Comparison of ENCODE assay signal across 8 cellular contexts in the genomic region with DNA sequence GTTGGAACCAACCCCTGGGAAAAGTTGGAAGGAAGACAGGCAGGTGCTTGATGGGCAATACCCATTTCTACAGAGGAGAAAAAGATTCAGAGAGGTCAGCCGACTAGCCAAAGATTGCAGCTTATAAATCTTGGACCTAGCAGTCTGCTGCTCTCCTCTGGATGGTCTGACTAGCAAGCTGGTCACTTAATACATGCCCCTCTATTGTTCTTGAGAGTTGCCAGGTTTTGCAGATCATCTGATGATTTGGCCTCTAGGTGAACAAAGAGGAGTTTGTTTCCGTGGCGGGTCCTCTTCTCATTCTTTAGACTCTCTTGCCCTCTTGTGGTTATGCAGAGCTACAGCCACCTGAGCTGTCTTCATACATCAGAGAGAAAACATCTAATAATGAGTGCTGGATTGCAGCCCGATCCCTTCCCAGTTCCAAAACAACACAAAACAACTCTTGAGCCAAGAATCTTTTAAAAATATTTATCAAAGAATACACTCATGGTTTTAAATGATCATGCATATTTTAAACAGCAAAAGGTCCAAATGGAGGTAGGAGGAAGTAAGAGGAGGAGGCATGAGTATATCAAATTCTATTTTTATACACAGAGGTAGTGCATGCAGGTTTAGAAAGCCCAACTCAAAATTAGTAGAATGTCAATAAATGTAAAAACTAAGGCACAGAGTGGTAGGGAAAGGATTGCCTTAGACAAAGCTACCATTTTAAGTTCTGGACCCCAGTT.
A peak's percentile ranks its signal among the peaks of the same experiment; 100 is the strongest.
DNase-seq lines count a peak whose midpoint lies in the region; ATAC-seq, FAIRE-seq and TF ChIP-seq lines count a peak whose summit lies in the region.

No MANE protein-coding gene starts in this region.

- H3K4me3 ChIP-seq in K562 = no peak overlapping the region
- no peak overlapping the region for H3K4me3 ChIP-seq in stomach

- no peaks in the 10 kb centered on the region for H3K9me1 ChIP-seq in K562 (ENCODE audit: control insufficient read depth, insufficient read depth, low read length)

- H3K27me3 ChIP-seq in K562 (ENCODE audit: control insufficient read depth in 2 of 2, insufficient read depth in 2 of 2, low read length in 2 of 2) (peaks cover 15 to 33% of the 10 kb centered on the region in 2 experiments; a peak in 3 of 5 replicates), stomach (peaks cover 0 to 25% (median 0%) of the 10 kb centered on the region in 3 donors)

- WGBS in K562 (ENCODE audit: insufficient coverage, low coverage, missing lambda C conversion rate) = 8% methylated on average over 4 of the region's 4 CpGs
- 14 to 26% (median 18%) methylated on average over 4 of the region's 4 CpGs for WGBS in stomach, 5 donors

- no peaks in the 10 kb centered on the region for H3K36me3 ChIP-seq in K562 (ENCODE audit: control insufficient read depth, insufficient read depth, low read length)
- H3K36me3 ChIP-seq in stomach = no peaks in the 10 kb centered on the region

- H2AFZ ChIP-seq in K562 (ENCODE audit: low read depth, low read length) = no peak overlapping the region

- TF ChIP-seq EP300 in K562 (IDR thresholded peaks at IDR 0.05; ENCODE audit: low read length) (no peak), stomach (IDR thresholded peaks at IDR 0.05) (no peak)

- POLR2A ChIA-PET in K562 (lab: Yijun Ruan, JAX) = interaction anchor here (0.5 to 1.0 kb wide), 3 partner anchors 8 to 941 kb away, joined by 3 to 4 read pairs (median 3); no protein-coding TSS in a partner anchor

- peak; percentile 94 to 97 for TF ChIP-seq RAD21 in K562 (CRISPR knock-in tag; conservative IDR thresholded peaks at IDR 0.05 in 1 of 2, IDR thresholded peaks at IDR 0.05 in 1 of 2)

- DNase-seq in GM03348 (ENCODE audit: low spot score) (peak; percentile 70), NCI-H526 (lab: John Stamatoyannopoulos, UW) (peak; percentile 29 to 79), K562 (ENCODE audit: extremely low read depth in 1 of 4, low spot score in 3 of 4) (peak; percentile 72 to 81 (median 76)), iPS-NIHi11 (ENCODE audit: low spot score) (peak; percentile 84), stomach (no peak), GDM1 (lab: John Stamatoyannopoulos, UW) (no peak)

- CTCF ChIA-PET in K562 (lab: Yijun Ruan, JAX; ENCODE audit: low intra/inter-chr PET ratio) = interaction anchor here (0.5 to 2.4 kb wide), 4 partner anchors 41 to 1483 kb away, joined by 3 to 16 read pairs (median 4); no protein-coding TSS in a partner anchor

- in situ Hi-C loops in K562 (cut with MboI) = loop anchor here (25.0 kb wide), 1 partner anchor 1475 kb away; the partner anchor contains the start of gene TGFB2

- H3K27ac ChIP-seq in K562 (ENCODE audit: extremely low read depth, low read depth, low read length) (no peak overlapping the region), stomach (no peak overlapping the region)

- no peak overlapping the region for H3K4me2 ChIP-seq in K562 (ENCODE audit: insufficient read depth, low read length)

- H3K4me1 ChIP-seq in K562 (replicated peaks in 1 of 2; ENCODE audit: control insufficient read depth in 2 of 2, insufficient read depth in 2 of 2, low read length in 2 of 2) (no peaks in the 10 kb centered on the region), stomach (no peaks in the 10 kb centered on the region)

- ATAC-seq in GM21515 (IDR thresholded peaks at IDR 0.05; ENCODE audit: unreplicated experiment) (peak; percentile 92), HG03575 (IDR thresholded peaks at IDR 0.05; ENCODE audit: extremely low read depth, insufficient number of reproducible peaks, low FRiP score, unreplicated experiment) (peak; percentile 83), K562 (peak; percentile 97)

- intact Hi-C loops in K562 (cut with micrococcal nuclease) = loop anchor here (2.0 to 10.0 kb wide), 7 partner anchors 40 to 1558 kb away; no protein-coding TSS in a partner anchor
- intact Hi-C loops in stomach (cut with DNase I; ENCODE audit: low total_unique reads) = no loop called here

- TF ChIP-seq CTCF in K562 (IDR thresholded peaks at IDR 0.05 in 2 of 3, conservative IDR thresholded peaks at IDR 0.05 in 1 of 3; ENCODE audit: insufficient read depth in 2 of 3, low read depth in 1 of 3, low read length in 3 of 3) (peak; percentile 89 to 97 (median 96)), stomach (IDR thresholded peaks at IDR 0.05) (peak in 5 of 7 experiments; percentile 23 to 52 (median 46))

- H3K9me3 ChIP-seq in K562 (replicated peaks; ENCODE audit: control insufficient read depth, insufficient read depth, low read depth, low read length) (no peaks in the 10 kb centered on the region), stomach (no peaks in the 10 kb centered on the region)

- H4K20me1 ChIP-seq in K562 (replicated peaks; ENCODE audit: control insufficient read depth, insufficient read depth, low read length) = no peaks in the 10 kb centered on the region

- FAIRE-seq in K562 (lab: Jason Lieb, UNC) = peak; percentile 80

- H3K79me2 ChIP-seq in K562 (ENCODE audit: control insufficient read depth, insufficient read depth, low read length) = no peaks in the 10 kb centered on the region

- no peak for TF ChIP-seq POLR2A in K562 (conservative IDR thresholded peaks at IDR 0.05)
- no peak for TF ChIP-seq POLR2A in stomach (IDR thresholded peaks at IDR 0.05)

- H3K9ac ChIP-seq in K562 (ENCODE audit: insufficient read depth in 1 of 2, low read depth in 2 of 2, low read length in 2 of 2) = no peak overlapping the region

- no TSS peak for BruUV-seq in K562 (replicated peaks; lab: Mats Ljungman, UMichigan)

TF ChIP-seq in K562, 482 proteins besides CTCF, POLR2A, EP300 and RAD21 (continues in another document):
- no peak for TF ChIP-seq ADNP (tag; IDR thresholded peaks at IDR 0.05)
- no peak for TF ChIP-seq NFYB (IDR thresholded peaks at IDR 0.05; ENCODE audit: extremely low read depth, insufficient read length)
- no peak for TF ChIP-seq ZNF146 (CRISPR knock-in tag; IDR thresholded peaks at IDR 0.05; ENCODE audit: unreplicated experiment)
- TF ChIP-seq DEAF1 (CRISPR knock-in tag; IDR thresholded peaks at IDR 0.05) = peak; percentile 80
- no peak for TF ChIP-seq ZNF444 (CRISPR knock-in tag; IDR thresholded peaks at IDR 0.05)
- TF ChIP-seq ZNF511 (CRISPR knock-in tag; IDR thresholded peaks at IDR 0.05) = no peak
- no peak for TF ChIP-seq BACH1 (tag; IDR thresholded peaks at IDR 0.05)
- TF ChIP-seq IRF2 (CRISPR knock-in tag; IDR thresholded peaks at IDR 0.05) = no peak
- TF ChIP-seq NFRKB (IDR thresholded peaks at IDR 0.05; ENCODE audit: low read depth) = no peak
- TF ChIP-seq GTF2E2 (tag; IDR thresholded peaks at IDR 0.05) = no peak
- no peak for TF ChIP-seq ZNF140 (CRISPR knock-in tag; IDR thresholded peaks at IDR 0.05)
- TF ChIP-seq, protein P1, sequence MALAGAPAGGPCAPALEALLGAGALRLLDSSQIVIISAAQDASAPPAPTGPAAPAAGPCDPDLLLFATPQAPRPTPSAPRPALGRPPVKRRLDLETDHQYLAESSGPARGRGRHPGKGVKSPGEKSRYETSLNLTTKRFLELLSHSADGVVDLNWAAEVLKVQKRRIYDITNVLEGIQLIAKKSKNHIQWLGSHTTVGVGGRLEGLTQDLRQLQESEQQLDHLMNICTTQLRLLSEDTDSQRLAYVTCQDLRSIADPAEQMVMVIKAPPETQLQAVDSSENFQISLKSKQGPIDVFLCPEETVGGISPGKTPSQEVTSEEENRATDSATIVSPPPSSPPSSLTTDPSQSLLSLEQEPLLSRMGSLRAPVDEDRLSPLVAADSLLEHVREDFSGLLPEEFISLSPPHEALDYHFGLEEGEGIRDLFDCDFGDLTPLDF (CRISPR knock-in tag; IDR thresholded peaks at IDR 0.05) = 0 out of 2 replicates have a peak, but pooled peaks have one; percentile 45
- TF ChIP-seq GATA2 (CRISPR knock-in tag; IDR thresholded peaks at IDR 0.05) = no peak
- TF ChIP-seq SAP30 (IDR thresholded peaks at IDR 0.05; ENCODE audit: borderline replicate concordance, insufficient read depth, low read depth, low read length, poor library complexity, severe bottlenecking) = no peak
- no peak for TF ChIP-seq HDGF (IDR thresholded peaks at IDR 0.05)
- no peak for TF ChIP-seq NR4A1 (CRISPR knock-in tag; IDR thresholded peaks at IDR 0.05)
- no peak for TF ChIP-seq NR4A1 (tag; IDR thresholded peaks at IDR 0.05)
- TF ChIP-seq RBM17 (IDR thresholded peaks at IDR 0.05; ENCODE audit: borderline replicate concordance, low read depth, low read length) = no peak
- TF ChIP-seq POLR2G (IDR thresholded peaks at IDR 0.05; ENCODE audit: low read depth, low read length) = no peak
- no peak for TF ChIP-seq MBD2 (IDR thresholded peaks at IDR 0.05; ENCODE audit: borderline replicate concordance, low read depth)
- TF ChIP-seq SOX6 (IDR thresholded peaks at IDR 0.05) = 0 out of 2 replicates have a peak, but pooled peaks have one; percentile 21
- peak; percentile 65; the same call in 1 of the 2 replicates for TF ChIP-seq STAG1 (CRISPR knock-in tag; IDR thresholded peaks at IDR 0.05; ENCODE audit: borderline replicate concordance)
- TF ChIP-seq RAD51 (IDR thresholded peaks at IDR 0.05; ENCODE audit: borderline replicate concordance, low read depth) = no peak
- 0 out of 4 replicates have a peak, but pooled peaks of 1 of the 2 experiments have one; percentile 17 for TF ChIP-seq TBL1XR1 (IDR thresholded peaks at IDR 0.05; ENCODE audit: low read length in 2 of 2)

Comparison
In these comparisons a context has a peak if more than half of its experiments do, and no peak if none do; other contexts are left out.
1. DNase-seq: peak in GM03348 (single experiment), NCI-H526 (2 of 2), K562 (4 of 4) and iPS-NIHi11 (single experiment); none in stomach (single experiment) and GDM1 (single experiment).
2. Peak in every context shown above with its lines, with median percentiles within 50 percentile points of each other: ATAC-seq.